8 cellular contexts compared by ENCODE assay signal in genomic region chr16:31427441-31428276, GRCh38. TPM values are rescaled to one million over a fixed set of nuclear protein-coding genes. Genes with fewer than 3 reads are reported as not detected.
A peak's percentile ranks its signal among the peaks of the same experiment; 100 is the strongest.
DNase-seq lines count a peak whose midpoint lies in the region; ATAC-seq lines count a peak whose summit lies in the region.

No MANE protein-coding gene starts in this region.

- H3F3A ChIP-seq in GM23248 (ENCODE audit: insufficient read depth): peaks cover 3% of the 10 kb centered on the region; the same call in 1 of the 2 replicates

- in situ Hi-C loops in GM23248 (cut with MboI): loop anchor here (10.0 to 25.0 kb wide), 2 partner anchors 203 to 440 kb away; partner anchors contain the start of gene HSD3B7

- H3K4me3 Mint-ChIP-seq in naive thymus-derived CD4-positive, alpha-beta T cell: peak overlapping the region in 9 of 10 donors; percentile 26 to 68 (median 55)
- H3K4me3 Mint-ChIP-seq in stimulated activated naive B cell treated with anti-CD40 and anti-IgM and Interleukin-4, amounts not matched to agents 10 μg/mL and 1 μg/mL and 100 μg/mL, for 72 hours: peak overlapping the region in 1 of 2 donors; percentile 69

- no peaks in the 10 kb centered on the region for H3K79me2 ChIP-seq in GM23248 (ENCODE audit: insufficient read depth)

- no peak overlapping the region for H3K9ac ChIP-seq in GM23248

- H3K27me3 Mint-ChIP-seq in naive thymus-derived CD4-positive, alpha-beta T cell: peaks cover 0 to 5% (median 0%) of the 10 kb centered on the region in 5 donors
- peaks cover 29 to 37% of the 10 kb centered on the region in 2 donors for H3K27me3 Mint-ChIP-seq in stimulated activated naive B cell treated with anti-CD40 and anti-IgM and Interleukin-4, amounts not matched to agents 10 μg/mL and 1 μg/mL and 100 μg/mL, for 72 hours

- H3K4me1 Mint-ChIP-seq in naive thymus-derived CD4-positive, alpha-beta T cell: peaks cover 0 to 24% (median 5%) of the 10 kb centered on the region in 7 donors
- peaks cover 0 to 8% of the 10 kb centered on the region in 2 donors for H3K4me1 Mint-ChIP-seq in stimulated activated naive B cell treated with anti-CD40 and anti-IgM and Interleukin-4, amounts not matched to agents 10 μg/mL and 1 μg/mL and 100 μg/mL, for 72 hours

- peak overlapping the region; percentile 83 for H2AFZ ChIP-seq in GM23248

- no peaks in the 10 kb centered on the region for H3K4me1 ChIP-seq in GM23248 (ENCODE audit: insufficient read depth)
- H3K4me1 ChIP-seq in naive thymus-derived CD4-positive, alpha-beta T cell (ENCODE audit: control insufficient read depth in 2 of 2, insufficient read depth in 2 of 2, low read length in 2 of 2): peaks cover 0 to 10% of the 10 kb centered on the region in 2 donors

- H3K9me2 ChIP-seq in GM23248 (ENCODE audit: insufficient read depth): no peaks in the 10 kb centered on the region

- H3K9me3 Mint-ChIP-seq in naive thymus-derived CD4-positive, alpha-beta T cell: no peaks in the 10 kb centered on the region
- H3K9me3 Mint-ChIP-seq in stimulated activated naive B cell treated with anti-CD40 and anti-IgM and Interleukin-4, amounts not matched to agents 10 μg/mL and 1 μg/mL and 100 μg/mL, for 72 hours: no peaks in the 10 kb centered on the region

- H3K27ac ChIP-seq in GM23248: no peak overlapping the region
- no peak overlapping the region for H3K27ac ChIP-seq in naive thymus-derived CD4-positive, alpha-beta T cell (ENCODE audit: low read depth, low read length)

- no peaks in the 10 kb centered on the region for H3K36me3 Mint-ChIP-seq in naive thymus-derived CD4-positive, alpha-beta T cell
- H3K36me3 Mint-ChIP-seq in stimulated activated naive B cell treated with anti-CD40 and anti-IgM and Interleukin-4, amounts not matched to agents 10 μg/mL and 1 μg/mL and 100 μg/mL, for 72 hours: no peaks in the 10 kb centered on the region

- peaks cover 5% of the 10 kb centered on the region; the same call in 1 of the 2 replicates for H3K27me3 ChIP-seq in GM23248 (replicated peaks; ENCODE audit: insufficient read depth)
- no peaks in the 10 kb centered on the region for H3K27me3 ChIP-seq in naive thymus-derived CD4-positive, alpha-beta T cell (ENCODE audit: control insufficient read depth in 2 of 2, insufficient read depth in 2 of 2, low read length in 2 of 2)

- WGBS in GM23248 (ENCODE audit: low coverage in 1 of 2, low lambda C conversion rate in 2 of 2, missing lambda C conversion rate in 2 of 2), 2 experiments: 18 to 19% methylated on average over 58 to 61 of the region's 83 CpGs

- ATAC-seq in naive thymus-derived CD4-positive, alpha-beta T cell: peak; percentile 75
- peak in 1 of 2 donors; percentile 52 for ATAC-seq in stimulated activated naive B cell treated with anti-CD40 and anti-IgM and Interleukin-4, amounts not matched to agents 10 μg/mL and 1 μg/mL and 100 μg/mL, for 72 hours (replicated peaks)
- ATAC-seq in HG03571 (IDR thresholded peaks at IDR 0.05; ENCODE audit: unreplicated experiment) (no peak), HG03521 (IDR thresholded peaks at IDR 0.05; ENCODE audit: unreplicated experiment) (no peak)

- intact Hi-C loops in naive thymus-derived CD4-positive, alpha-beta T cell (cut with micrococcal nuclease): no loop called here

- peak overlapping the region; percentile 43 for H3K4me2 ChIP-seq in GM23248 (ENCODE audit: unreplicated experiment)

- H3K27ac Mint-ChIP-seq in naive thymus-derived CD4-positive, alpha-beta T cell: no peak overlapping the region
- H3K27ac Mint-ChIP-seq in stimulated activated naive B cell treated with anti-CD40 and anti-IgM and Interleukin-4, amounts not matched to agents 10 μg/mL and 1 μg/mL and 100 μg/mL, for 72 hours: no peak overlapping the region

- H4K20me1 ChIP-seq in GM23248 (ENCODE audit: insufficient read depth): no peaks in the 10 kb centered on the region

- CTCF ChIA-PET in naive thymus-derived CD4-positive, alpha-beta T cell (lab: Charles Lee): interaction anchor here (0.6 to 1.5 kb wide), 2 partner anchors 15 to 445 kb away, joined by 3 to 9 read pairs; partner anchors contain the start of gene ZNF843

- DNase-seq in GM23248 (peak; percentile 75), epidermal melanocyte (ENCODE audit: insufficient read length, low spot score) (peak; percentile 74), NCI-H1694 treated with DMSO at 0.1 percent for 48 hours (lab: John Stamatoyannopoulos, UW) (no peak)
- DNase-seq in activated CD8-positive, alpha-beta memory T cell treated with anti-CD3 and anti-CD28 coated beads for 48 hours (ENCODE audit: low read depth in 2 of 3, low spot score in 2 of 3): peak in 2 of 3 experiments; percentile 35 to 47
- DNase-seq in naive thymus-derived CD4-positive, alpha-beta T cell: peak; percentile 55 to 77 (median 64)
- peak; percentile 23 for DNase-seq in stimulated activated naive B cell treated with anti-CD40 and anti-IgM and Interleukin-4, amounts not matched to agents 10 μg/mL and 1 μg/mL and 100 μg/mL, for 72 hours

- no peaks in the 10 kb centered on the region for H3K9me3 ChIP-seq in GM23248 (ENCODE audit: low read depth)
- no peaks in the 10 kb centered on the region for H3K9me3 ChIP-seq in naive thymus-derived CD4-positive, alpha-beta T cell (ENCODE audit: control insufficient read depth in 2 of 3, low read length in 3 of 3)

- H3K36me3 ChIP-seq in GM23248 (ENCODE audit: low read depth): no peaks in the 10 kb centered on the region
- no peaks in the 10 kb centered on the region for H3K36me3 ChIP-seq in naive thymus-derived CD4-positive, alpha-beta T cell (ENCODE audit: control insufficient read depth in 2 of 3, insufficient read depth in 3 of 3, low read length in 3 of 3)

- POLR2A ChIA-PET in naive thymus-derived CD4-positive, alpha-beta T cell (lab: Charles Lee): interaction anchor here (0.9 to 1.3 kb wide), 3 partner anchors 15 to 225 kb away, joined by 3 read pairs; partner anchors contain the start of genes PYCARD and ZNF843

- H3K4me3 ChIP-seq in GM23248: peak overlapping the region; percentile 64
- no peak overlapping the region for H3K4me3 ChIP-seq in naive thymus-derived CD4-positive, alpha-beta T cell (ENCODE audit: low read length)

RNA-seq across cellular contexts. Expression of gene COX6A2, which starts 0.5 kb away (rescaled TPM):
- total RNA-seq in GM23248 (2014; rRNA removed; shearing (Covaris generic)): not detected in 2 replicates
- polyA plus RNA-seq in GM23248 (2016; fragmentation: Nextera tagmentation; extraction: Ambion mirVana): not detected in 2 replicates
- not detected for total RNA-seq in naive thymus-derived CD4-positive, alpha-beta T cell
- polyA plus RNA-seq in naive thymus-derived CD4-positive, alpha-beta T cell: not detected

RNA-seq across cellular contexts. Expression of gene ZNF843, which starts 14.9 kb away (rescaled TPM):
- total RNA-seq in GM23248 (2014; rRNA removed; shearing (Covaris generic)): 0.22 and 0.38 TPM in 2 replicates
- polyA plus RNA-seq in GM23248 (2016; fragmentation: Nextera tagmentation; extraction: Ambion mirVana): 0.39 and 0.41 TPM in 2 replicates
- under 1 TPM; 0.11 to 0.54 (median 0.32) TPM for total RNA-seq in naive thymus-derived CD4-positive, alpha-beta T cell
- under 1 TPM; 0.12 to 0.33 TPM for polyA plus RNA-seq in naive thymus-derived CD4-positive, alpha-beta T cell

RNA-seq across cellular contexts. Expression of gene ARMC5, which starts 31.6 kb away (rescaled TPM):
- total RNA-seq in GM23248 (2014; rRNA removed; shearing (Covaris generic)): 11.2 and 14.3 TPM in 2 replicates
- polyA plus RNA-seq in GM23248 (2016; fragmentation: Nextera tagmentation; extraction: Ambion mirVana): 5.0 and 7.0 TPM in 2 replicates
- 10 to 100 TPM in 3 of 5 experiments, 1 to 10 TPM in 2; 8.5 to 14.4 (median 11.5) TPM for total RNA-seq in naive thymus-derived CD4-positive, alpha-beta T cell
- polyA plus RNA-seq in naive thymus-derived CD4-positive, alpha-beta T cell: 10 to 100 TPM in 1 of 2 donors, 1 to 10 TPM in 1; 6.2 to 12.1 TPM

RNA-seq across cellular contexts. Expression of gene ITGAD, which starts 34.5 kb away (rescaled TPM):
- total RNA-seq in GM23248 (2014; rRNA removed; shearing (Covaris generic)): not detected in 2 replicates
- polyA plus RNA-seq in GM23248 (2016; fragmentation: Nextera tagmentation; extraction: Ambion mirVana): not detected in 2 replicates
- 1 to 10 TPM in 1 of 5 experiments, under 1 TPM in 1, not detected in 3; 0.24 to 1.3 TPM for total RNA-seq in naive thymus-derived CD4-positive, alpha-beta T cell
- not detected for polyA plus RNA-seq in naive thymus-derived CD4-positive, alpha-beta T cell

RNA-seq across cellular contexts. Expression of gene TGFB1I1, which starts 44.3 kb away (rescaled TPM):
- total RNA-seq in GM23248 (2014; rRNA removed; shearing (Covaris generic)): 71.8 and 88.5 TPM in 2 replicates
- 174 and 177 TPM in 2 replicates for polyA plus RNA-seq in GM23248 (2016; fragmentation: Nextera tagmentation; extraction: Ambion mirVana)
- total RNA-seq in naive thymus-derived CD4-positive, alpha-beta T cell: 1 to 10 TPM in 1 of 5 experiments, under 1 TPM in 4; 0.29 to 1.5 (median 0.57) TPM
- under 1 TPM; 0.32 to 0.44 TPM for polyA plus RNA-seq in naive thymus-derived CD4-positive, alpha-beta T cell
